8 cellular contexts compared by ENCODE assay signal in the genomic region with DNA sequence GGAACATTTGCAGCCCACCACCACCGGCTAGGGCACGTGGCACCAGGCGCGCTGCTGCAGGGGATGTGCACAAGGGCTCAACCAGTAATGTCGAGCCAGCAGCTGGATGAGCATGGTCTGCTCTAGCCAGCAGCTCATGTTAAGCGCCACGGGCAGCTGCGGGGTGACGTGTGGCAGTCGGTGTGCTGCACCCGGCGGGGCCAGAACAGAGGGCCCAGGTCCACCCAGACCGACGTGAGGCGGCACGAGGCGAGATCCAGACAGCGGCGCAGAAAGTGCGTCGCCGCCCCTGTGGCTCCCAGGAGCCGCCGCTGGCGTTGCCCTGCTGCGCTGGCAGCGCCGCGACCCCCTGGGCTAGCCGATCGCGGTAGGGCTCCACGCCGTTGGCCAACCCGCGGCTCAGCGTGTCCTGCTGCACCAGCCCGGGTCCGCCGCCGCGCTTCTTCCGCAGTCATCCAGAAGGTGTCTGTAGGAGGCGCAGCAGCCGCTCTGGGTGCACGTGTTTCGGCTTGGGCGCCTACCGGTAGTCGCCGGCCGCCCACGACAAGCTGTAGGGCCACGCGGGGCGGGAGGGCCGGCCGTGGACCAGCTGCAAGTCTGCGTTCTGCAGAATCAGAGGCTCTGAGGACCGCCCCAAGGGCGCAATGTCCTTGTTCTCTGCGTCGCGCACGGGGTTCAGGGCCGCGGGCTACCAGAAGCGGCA.
A peak's percentile ranks its signal among the peaks of the same experiment; 100 is the strongest.
DNase-seq lines count a peak whose midpoint lies in the region; ATAC-seq lines count a peak whose summit lies in the region.

No MANE protein-coding gene starts in this region.

- no peaks in the 10 kb centered on the region for H3K36me3 Mint-ChIP-seq in dendritic cell treated with granulocyte-macrophage colony-stimulating factor and Interleukin-4, amounts not matched to agents 40 ng/mL and 50 ng/mL, for 4 days (ENCODE audit: low read depth)
- H3K36me3 Mint-ChIP-seq in memory B cell: no peaks in the 10 kb centered on the region

- DNase-seq in NOMO-1 (lab: John Stamatoyannopoulos, UW; ENCODE audit: unreplicated experiment in 2 of 2) (peak; percentile 22 to 47), NOMO-1 treated with dmso at 0.1 percent for 144 hours (lab: John Stamatoyannopoulos, UW; ENCODE audit: unreplicated experiment) (no peak), memory B cell (ENCODE audit: low spot score in 2 of 2) (peak; percentile 50 to 65)
- DNase-seq in activated CD4-positive, alpha-beta T cell treated with anti-CD3 and anti-CD28 coated beads for 1 hour: peak; percentile 47
- DNase-seq in stimulated activated CD8-positive, alpha-beta memory T cell treated with anti-CD3 and anti-CD28 coated beads, Interleukin-12 subunit alpha, Interleukin-12 subunit beta, amount 100 ng/mL, for 1 hour (ENCODE audit: low read depth): peak; percentile 37

- no peak overlapping the region for H3K27ac Mint-ChIP-seq in dendritic cell treated with granulocyte-macrophage colony-stimulating factor and Interleukin-4, amounts not matched to agents 40 ng/mL and 50 ng/mL, for 4 days
- H3K27ac Mint-ChIP-seq in memory B cell: no peak overlapping the region

- intact Hi-C loops in dendritic cell treated with granulocyte-macrophage colony-stimulating factor and Interleukin-4, amounts not matched to agents 40 ng/mL and 50 ng/mL, for 4 days (cut with micrococcal nuclease): loop anchor here (5.0 kb wide), 1 partner anchor 144 kb away; no protein-coding TSS in a partner anchor

- no peaks in the 10 kb centered on the region for H3K9me3 Mint-ChIP-seq in dendritic cell treated with granulocyte-macrophage colony-stimulating factor and Interleukin-4, amounts not matched to agents 40 ng/mL and 50 ng/mL, for 4 days
- H3K9me3 Mint-ChIP-seq in memory B cell: no peaks in the 10 kb centered on the region

- H3K4me1 Mint-ChIP-seq in dendritic cell treated with granulocyte-macrophage colony-stimulating factor and Interleukin-4, amounts not matched to agents 40 ng/mL and 50 ng/mL, for 4 days (ENCODE audit: low read depth): peaks cover 25% of the 10 kb centered on the region
- peaks cover 13% of the 10 kb centered on the region for H3K4me1 Mint-ChIP-seq in memory B cell

- ATAC-seq in memory B cell (ENCODE audit: low read depth) (peak; percentile 78), GM19452 (IDR thresholded peaks at IDR 0.05; ENCODE audit: unreplicated experiment) (no peak), HG03097 (IDR thresholded peaks at IDR 0.05; ENCODE audit: low FRiP score, unreplicated experiment) (no peak)

- peaks cover 46% of the 10 kb centered on the region for H3K27me3 Mint-ChIP-seq in dendritic cell treated with granulocyte-macrophage colony-stimulating factor and Interleukin-4, amounts not matched to agents 40 ng/mL and 50 ng/mL, for 4 days
- H3K27me3 Mint-ChIP-seq in memory B cell: peaks cover 18% of the 10 kb centered on the region

- H3K4me3 Mint-ChIP-seq in dendritic cell treated with granulocyte-macrophage colony-stimulating factor and Interleukin-4, amounts not matched to agents 40 ng/mL and 50 ng/mL, for 4 days: peak overlapping the region; percentile 66
- peak overlapping the region; percentile 66 for H3K4me3 Mint-ChIP-seq in memory B cell
